ENCODE assay signal across 19 cellular contexts in genomic region chr4:153757407-153757806, GRCh38. TPM values are rescaled to one million over a fixed set of nuclear protein-coding genes. Genes with fewer than 3 reads are reported as not detected.
DNase-seq lines count a peak whose midpoint lies in the region; ATAC-seq lines count a peak whose summit lies in the region.
"Had no signal": no experiment of that assay in that cellular context is flagged by ENCODE, and none has a peak within 500 bp of the region (broad histone marks: within the 10 kb centered on the region; RNA-seq: fewer than 3 reads in every experiment).

No MANE protein-coding gene starts in this region.

- CTCF ChIA-PET in T-cell (lab: Charles Lee): no interaction called here

- H3K36me3 Mint-ChIP-seq in T-cell: no peaks in the 10 kb centered on the region

- POLR2A ChIA-PET in T-cell (lab: Charles Lee): no interaction called here

- no peak for ATAC-seq in T-cell (replicated peaks in 1 of 4)
- no peak for ATAC-seq in HG03565 (IDR thresholded peaks at IDR 0.05; ENCODE audit: unreplicated experiment)
- ATAC-seq: activated CD8-positive, alpha-beta T cell treated with anti-CD3 and anti-CD28 coated beads, Interleukin-2, amount 10 ng/mL, durations not matched to agents 7 days and 5 days; stimulated activated naive CD8-positive, alpha-beta T cell treated with anti-CD3 and anti-CD28 coated beads, Interleukin-15, Interleukin-2, amounts not matched to agents 100 U/mL and 50 U/mL, for 24 hours had no signal

- peak overlapping the region; percentile 73 to 91 for H3K27ac Mint-ChIP-seq in T-cell
- H3K27ac Mint-ChIP-seq: activated CD8-positive, alpha-beta T cell treated with anti-CD3 and anti-CD28 coated beads, Interleukin-2, amount 10 ng/mL, durations not matched to agents 7 days and 5 days; activated T-helper 2 cell treated with anti-CD3 and anti-CD28 coated beads, Interferon-gamma antibody, Interleukin-2, Interleukin-4, amounts not matched to agents 10 μg/mL and 5 μg/mL and 100 μg/mL, durations not matched to agents 14 hours and 24 hours and 36 hours; nephron progenitor cell had no signal

- no peaks in the 10 kb centered on the region for H3K9me3 Mint-ChIP-seq in T-cell
- H3K9me3 Mint-ChIP-seq: activated T-helper 2 cell treated with anti-CD3 and anti-CD28 coated beads, Interferon-gamma antibody, Interleukin-2, Interleukin-4, amounts not matched to agents 10 μg/mL and 5 μg/mL and 100 μg/mL, durations not matched to agents 14 hours and 24 hours and 36 hours had no signal

- H3K27me3 Mint-ChIP-seq in T-cell: peaks cover 14 to 38% of the 10 kb centered on the region in 2 donors

- peak overlapping the region in 1 of 3 donors; percentile 3 for H3K4me3 Mint-ChIP-seq in T-cell
- H3K4me3 Mint-ChIP-seq: activated CD8-positive, alpha-beta T cell treated with anti-CD3 and anti-CD28 coated beads, Interleukin-2, amount 10 ng/mL, durations not matched to agents 7 days and 5 days had no signal

- H3K4me1 Mint-ChIP-seq in T-cell: peaks cover 39 to 45% (median 42%) of the 10 kb centered on the region in 3 donors

- DNase-seq in AG08395 (ENCODE audit: low spot score) (peak; percentile 13), Kasumi-1 (lab: John Stamatoyannopoulos, UW) (peak; percentile 81 to 83), T-cell (no peak), kidney glomerular epithelial cell (lab: John Stamatoyannopoulos, UW) (peak; percentile 36), mucosa of gallbladder (ENCODE audit: low spot score) (no peak), NCI-H345 treated with DMSO at 0.1 percent for 48 hours (lab: John Stamatoyannopoulos, UW; ENCODE audit: unreplicated experiment) (no peak)
- no peak for DNase-seq in activated CD8-positive, alpha-beta memory T cell treated with anti-CD3 and anti-CD28 coated beads, Interleukin-2, amount 50 U/mL, for 4 hours
- DNase-seq: activated CD8-positive, alpha-beta T cell treated with anti-CD3 and anti-CD28 coated beads, Interleukin-2, amount 10 ng/mL, durations not matched to agents 7 days and 5 days; colonic mucosa; GOT3; NCI-H1930; nephron progenitor cell; PC-9; stimulated activated naive CD8-positive, alpha-beta T cell treated with anti-CD3 and anti-CD28 coated beads, Interleukin-15, Interleukin-2, amounts not matched to agents 100 U/mL and 50 U/mL, for 24 hours; uterus had no signal

RNA-seq across cellular contexts. Expression of gene RNF175, which starts 2.4 kb away (rescaled TPM):
- total RNA-seq in T-cell (1 to 10 TPM; 1.8 to 5.4 (median 3.7) TPM), mucosa of gallbladder (0.17 TPM)
- total RNA-seq: activated CD8-positive, alpha-beta T cell treated with anti-CD3 and anti-CD28 coated beads, Interleukin-2, amount 10 ng/mL, durations not matched to agents 7 days and 5 days; activated T-helper 2 cell treated with anti-CD3 and anti-CD28 coated beads, Interferon-gamma antibody, Interleukin-2, Interleukin-4, amounts not matched to agents 10 μg/mL and 5 μg/mL and 100 μg/mL, durations not matched to agents 14 hours and 24 hours and 36 hours; NCI-H460; PC-9 had no signal

RNA-seq across cellular contexts. Expression of gene SFRP2, which starts 31.5 kb away (rescaled TPM):
- total RNA-seq in T-cell (under 1 TPM in 3 of 5 donors, not detected in 2; 0.36 to 0.82 (median 0.47) TPM), mucosa of gallbladder (34.0 TPM)
- total RNA-seq: activated CD8-positive, alpha-beta T cell treated with anti-CD3 and anti-CD28 coated beads, Interleukin-2, amount 10 ng/mL, durations not matched to agents 7 days and 5 days; activated T-helper 2 cell treated with anti-CD3 and anti-CD28 coated beads, Interferon-gamma antibody, Interleukin-2, Interleukin-4, amounts not matched to agents 10 μg/mL and 5 μg/mL and 100 μg/mL, durations not matched to agents 14 hours and 24 hours and 36 hours; lung microvascular endothelial cell; NCI-H460; PC-9 had no signal

Comparison
In these comparisons a context has a peak if more than half of its experiments do, and no peak if none do; other contexts are left out.
1. DNase-seq: peak in AG08395 (single experiment), Kasumi-1 (2 of 2) and kidney glomerular epithelial cell (single experiment); none in T-cell (0 of 34), mucosa of gallbladder (single experiment), NCI-H345 treated with DMSO at 0.1 percent for 48 hours (single experiment) and activated CD8-positive, alpha-beta memory T cell treated with anti-CD3 and anti-CD28 coated beads, Interleukin-2, amount 50 U/mL, for 4 hours (single experiment).
2. RNA of gene SFRP2, which starts 31.5 kb away (total RNA-seq): 34.0 TPM in mucosa of gallbladder (single experiment); 0.36 to 0.82 TPM in T-cell; every median in the first group is over 10 times any median in the second.